Comparison of ENCODE assay signal across 8 cellular contexts in the genomic region with DNA sequence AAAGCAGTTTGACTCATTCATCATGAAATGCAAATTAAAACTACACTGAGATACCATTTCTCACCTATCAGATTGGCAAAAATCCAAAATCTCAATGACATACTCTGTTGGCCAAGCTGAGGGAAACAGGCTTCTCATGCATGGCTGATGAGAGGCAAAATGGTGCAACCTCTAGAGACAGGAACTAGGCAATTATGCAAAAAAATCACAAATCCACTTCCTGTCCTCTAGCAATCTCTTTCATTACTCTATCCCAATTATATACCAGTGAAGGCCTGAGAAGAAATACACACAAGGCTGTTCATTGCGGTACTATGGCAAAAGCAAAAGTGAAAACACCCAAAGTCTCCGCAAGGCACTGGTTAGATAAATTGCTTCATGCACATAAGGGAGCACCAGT. TPM values are rescaled to one million over a fixed set of nuclear protein-coding genes. Genes with fewer than 3 reads are reported as not detected.
A peak's percentile ranks its signal among the peaks of the same experiment; 100 is the strongest.
DNase-seq lines count a peak whose midpoint lies in the region; ATAC-seq, FAIRE-seq and TF ChIP-seq lines count a peak whose summit lies in the region.

No MANE protein-coding gene starts in this region.

- peak; percentile 91 for ATAC-seq in GM18499 (IDR thresholded peaks at IDR 0.05; ENCODE audit: insufficient read depth, unreplicated experiment)
- peak; percentile 83 for ATAC-seq in GM21515 (IDR thresholded peaks at IDR 0.05; ENCODE audit: unreplicated experiment)
- peak; percentile 87 for ATAC-seq in HG03439 (IDR thresholded peaks at IDR 0.05; ENCODE audit: unreplicated experiment)

- FAIRE-seq in RCC 7860 (lab: Jason Lieb, UNC), result no peak

- DNase-seq in RCC 7860 (ENCODE audit: low spot score) (no peak), RPMI8226 (no peak), amygdala (lab: John Stamatoyannopoulos, UW) (no peak), activated T-cell treated with anti-CD3 and anti-CD28 coated beads for 4 hours (no peak)

TF ChIP-seq in PFSK-1, 5 proteins besides CTCF, POLR2A, EP300 and RAD21:
- TF ChIP-seq, protein P1, sequence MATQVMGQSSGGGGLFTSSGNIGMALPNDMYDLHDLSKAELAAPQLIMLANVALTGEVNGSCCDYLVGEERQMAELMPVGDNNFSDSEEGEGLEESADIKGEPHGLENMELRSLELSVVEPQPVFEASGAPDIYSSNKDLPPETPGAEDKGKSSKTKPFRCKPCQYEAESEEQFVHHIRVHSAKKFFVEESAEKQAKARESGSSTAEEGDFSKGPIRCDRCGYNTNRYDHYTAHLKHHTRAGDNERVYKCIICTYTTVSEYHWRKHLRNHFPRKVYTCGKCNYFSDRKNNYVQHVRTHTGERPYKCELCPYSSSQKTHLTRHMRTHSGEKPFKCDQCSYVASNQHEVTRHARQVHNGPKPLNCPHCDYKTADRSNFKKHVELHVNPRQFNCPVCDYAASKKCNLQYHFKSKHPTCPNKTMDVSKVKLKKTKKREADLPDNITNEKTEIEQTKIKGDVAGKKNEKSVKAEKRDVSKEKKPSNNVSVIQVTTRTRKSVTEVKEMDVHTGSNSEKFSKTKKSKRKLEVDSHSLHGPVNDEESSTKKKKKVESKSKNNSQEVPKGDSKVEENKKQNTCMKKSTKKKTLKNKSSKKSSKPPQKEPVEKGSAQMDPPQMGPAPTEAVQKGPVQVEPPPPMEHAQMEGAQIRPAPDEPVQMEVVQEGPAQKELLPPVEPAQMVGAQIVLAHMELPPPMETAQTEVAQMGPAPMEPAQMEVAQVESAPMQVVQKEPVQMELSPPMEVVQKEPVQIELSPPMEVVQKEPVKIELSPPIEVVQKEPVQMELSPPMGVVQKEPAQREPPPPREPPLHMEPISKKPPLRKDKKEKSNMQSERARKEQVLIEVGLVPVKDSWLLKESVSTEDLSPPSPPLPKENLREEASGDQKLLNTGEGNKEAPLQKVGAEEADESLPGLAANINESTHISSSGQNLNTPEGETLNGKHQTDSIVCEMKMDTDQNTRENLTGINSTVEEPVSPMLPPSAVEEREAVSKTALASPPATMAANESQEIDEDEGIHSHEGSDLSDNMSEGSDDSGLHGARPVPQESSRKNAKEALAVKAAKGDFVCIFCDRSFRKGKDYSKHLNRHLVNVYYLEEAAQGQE (IDR thresholded peaks at IDR 0.05; ENCODE audit: insufficient read depth in 1 of 2, low read depth in 2 of 2, low read length in 2 of 2), result no peak
- TF ChIP-seq POLR2AphosphoS5 (IDR thresholded peaks at IDR 0.05; ENCODE audit: low read depth, low read length) (peak; percentile 37; the same call in 1 of the 2 replicates), FOXP2 (optimal IDR thresholded peaks at IDR 0.05; ENCODE audit: borderline replicate concordance, extremely low read depth, extremely low read length, insufficient read depth) (no peak), TAF1 (IDR thresholded peaks at IDR 0.05; ENCODE audit: borderline replicate concordance, insufficient read depth, low read length) (no peak), SIN3A (IDR thresholded peaks at IDR 0.05; ENCODE audit: borderline replicate concordance, insufficient read depth, low read length) (peak; percentile 18; the same call in 1 of the 2 replicates)

RNA-seq across cellular contexts. Expression of a gene that starts 25.9 kb away (rescaled TPM):
- polyA plus RNA-seq in PFSK-1 (2012; ENCODE audit: insufficient read length, low read depth), result 23.5 TPM
